Comparison of ENCODE assay signal across 19 cellular contexts in the genomic region with DNA sequence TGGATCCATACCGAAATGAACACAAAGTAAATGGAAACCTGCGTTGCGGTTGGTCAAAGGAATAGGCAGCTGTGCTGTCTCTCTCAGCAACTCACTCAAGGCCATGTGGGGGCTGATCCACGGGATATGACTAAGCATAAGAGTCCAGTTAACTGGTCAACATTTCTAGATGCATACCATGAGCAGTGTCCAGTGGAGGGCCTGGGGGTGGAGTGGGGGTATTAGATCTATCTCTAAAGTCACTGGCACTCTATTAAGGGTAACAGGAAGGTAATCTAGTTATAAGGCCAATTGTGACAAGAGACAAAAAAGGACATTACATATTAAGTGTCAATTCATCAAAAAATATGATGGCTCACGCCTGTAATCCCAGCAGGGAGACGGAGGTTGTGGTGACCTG.
"Had no signal": no experiment of that assay in that cellular context is flagged by ENCODE, and none has a peak within 500 bp of the region (broad histone marks: within the 10 kb centered on the region; RNA-seq: fewer than 3 reads in every experiment).

No MANE protein-coding gene starts in this region.

- H3K4me2 ChIP-seq: neural progenitor cell had no signal

- H3K9ac ChIP-seq: neural progenitor cell had no signal

- H3K36me3 Mint-ChIP-seq: neural progenitor cell had no signal

- H3K4me3 ChIP-seq: adrenal gland, lung, neural progenitor cell, stomach, thoracic aorta, upper lobe of right lung had no signal

- DNase-seq: activated CD4-positive, alpha-beta T cell treated with anti-CD3 and anti-CD28 coated beads for 1 hour; activated CD4-positive, alpha-beta T cell treated with anti-CD3 and anti-CD28 coated beads, Interleukin-2, amount 50 U/mL, for 48 hours; activated effector memory CD4-positive, alpha-beta T cell treated with Interleukin-2 at 50 U/mL for 16 hours; activated naive CD4-positive, alpha-beta T cell treated with anti-CD3 and anti-CD28 coated beads, Interleukin-2, amount 50 U/mL, for 16 hours; activated T-cell treated with anti-CD3 and anti-CD28 coated beads, Interleukin-2, amount 50 U/mL, for 24 hours; effector memory CD4-positive, alpha-beta T cell; head of caudate nucleus; left colon; naive B cell; stimulated activated CD4-positive, alpha-beta T cell treated with anti-CD3 and anti-CD28 coated beads, Interleukin-2, amount 100 ng/mL, for 24 hours; stomach; T-helper 1 cell; T1000; upper lobe of right lung had no signal

- H3K9me3 ChIP-seq: adrenal gland, thoracic aorta, upper lobe of right lung had no signal

- ATAC-seq: left colon, sciatic nerve, upper lobe of right lung had no signal

- H3K36me3 ChIP-seq: adrenal gland, neural progenitor cell, stomach, thoracic aorta, upper lobe of right lung had no signal

- H3K4me3 Mint-ChIP-seq: activated T-cell treated with anti-CD3 and anti-CD28 coated beads, Interleukin-2, amount 50 U/mL, for 24 hours; naive B cell; neural progenitor cell had no signal

- H3K4me1 Mint-ChIP-seq: naive B cell had no signal

- H3K27ac Mint-ChIP-seq: activated T-cell treated with anti-CD3 and anti-CD28 coated beads, Interleukin-2, amount 50 U/mL, for 24 hours; naive B cell; neural progenitor cell had no signal

- H3K27me3 ChIP-seq: adrenal gland, neural progenitor cell, stomach, upper lobe of right lung had no signal

- H3K4me1 ChIP-seq: adrenal gland, neural progenitor cell, stomach, upper lobe of right lung had no signal

- H2AFZ ChIP-seq: neural progenitor cell had no signal

- H3K27ac ChIP-seq: adrenal gland, neural progenitor cell, stomach, thoracic aorta, upper lobe of right lung had no signal
